In genomic region chr16:49454426-49455180, GRCh38 we compare ENCODE assay signal across 17 cellular contexts.
"Had no signal": no experiment of that assay in that cellular context is flagged by ENCODE, and none has a peak within 500 bp of the region (broad histone marks: within the 10 kb centered on the region; RNA-seq: fewer than 3 reads in every experiment).

No MANE protein-coding gene starts in this region.

- H3K27ac Mint-ChIP-seq: activated B cell treated with CpG ODN at 0.5 μM for 24 hours; activated CD4-positive, alpha-beta T cell treated with anti-CD3 and anti-CD28 coated beads, Interleukin-2, amount 10 ng/mL, durations not matched to agents 7 days and 5 days; activated naive CD4-positive, alpha-beta T cell treated with anti-CD3 and anti-CD28 coated beads, Interleukin-2, amount 50 U/mL, for 72 hours; dendritic cell treated with granulocyte-macrophage colony-stimulating factor and Interleukin-4, amounts not matched to agents 40 ng/mL and 50 ng/mL, for 4 days; effector memory CD8-positive, alpha-beta T cell; stimulated activated effector memory CD8-positive, alpha-beta T cell treated with anti-CD3 and anti-CD28 coated beads, Interleukin-12 subunit alpha, Interleukin-12 subunit beta, amount 100 ng/mL, for 72 hours; T-helper 2 cell treated with Interferon-gamma antibody and Interleukin-4, amounts not matched to agents 5 μg/mL and 100 μg/mL, for 36 hours had no signal

- H3K27me3 Mint-ChIP-seq: activated CD4-positive, alpha-beta T cell treated with anti-CD3 and anti-CD28 coated beads, Interleukin-2, amount 10 ng/mL, durations not matched to agents 7 days and 5 days had no signal

- H3K4me1 ChIP-seq: body of pancreas, gastrocnemius medialis, lower lobe of right lung, transverse colon had no signal

- H3K9me3 ChIP-seq: body of pancreas, gastrocnemius medialis, heart left ventricle, lower lobe of right lung, ovary, transverse colon had no signal

- DNase-seq: activated B cell treated with CpG ODN at 0.5 μM for 24 hours; activated CD4-positive, alpha-beta T cell treated with anti-CD3 and anti-CD28 coated beads, Interleukin-2, amount 10 ng/mL, durations not matched to agents 7 days and 5 days; amygdala; body of pancreas; effector memory CD8-positive, alpha-beta T cell; gastrocnemius medialis; heart left ventricle; left cardiac atrium; lower lobe of right lung; midbrain; ovary; transverse colon had no signal

- H3K4me3 ChIP-seq: body of pancreas, gastrocnemius medialis, heart left ventricle, lower lobe of right lung, ovary, transverse colon had no signal

- H3K4me3 Mint-ChIP-seq: activated B cell treated with CpG ODN at 0.5 μM for 24 hours; activated CD4-positive, alpha-beta T cell treated with anti-CD3 and anti-CD28 coated beads, Interleukin-2, amount 10 ng/mL, durations not matched to agents 7 days and 5 days; central memory CD8-positive, alpha-beta T cell; dendritic cell treated with granulocyte-macrophage colony-stimulating factor and Interleukin-4, amounts not matched to agents 40 ng/mL and 50 ng/mL, for 4 days; effector memory CD8-positive, alpha-beta T cell; stimulated activated effector memory CD8-positive, alpha-beta T cell treated with anti-CD3 and anti-CD28 coated beads, Interleukin-12 subunit alpha, Interleukin-12 subunit beta, amount 100 ng/mL, for 72 hours; T-helper 2 cell treated with Interferon-gamma antibody and Interleukin-4, amounts not matched to agents 5 μg/mL and 100 μg/mL, for 36 hours had no signal

- H3K4me1 Mint-ChIP-seq: activated B cell treated with CpG ODN at 0.5 μM for 24 hours; activated CD4-positive, alpha-beta T cell treated with anti-CD3 and anti-CD28 coated beads, Interleukin-2, amount 10 ng/mL, durations not matched to agents 7 days and 5 days; central memory CD8-positive, alpha-beta T cell; stimulated activated effector memory CD8-positive, alpha-beta T cell treated with anti-CD3 and anti-CD28 coated beads, Interleukin-12 subunit alpha, Interleukin-12 subunit beta, amount 100 ng/mL, for 72 hours had no signal

- H3K27ac ChIP-seq: body of pancreas, gastrocnemius medialis, heart left ventricle, lower lobe of right lung, ovary, transverse colon had no signal

- H3K9me3 Mint-ChIP-seq: activated B cell treated with CpG ODN at 0.5 μM for 24 hours; activated CD4-positive, alpha-beta T cell treated with anti-CD3 and anti-CD28 coated beads, Interleukin-2, amount 10 ng/mL, durations not matched to agents 7 days and 5 days; activated naive CD4-positive, alpha-beta T cell treated with anti-CD3 and anti-CD28 coated beads, Interleukin-2, amount 50 U/mL, for 72 hours; central memory CD8-positive, alpha-beta T cell; dendritic cell treated with granulocyte-macrophage colony-stimulating factor and Interleukin-4, amounts not matched to agents 40 ng/mL and 50 ng/mL, for 4 days; effector memory CD8-positive, alpha-beta T cell; stimulated activated effector memory CD8-positive, alpha-beta T cell treated with anti-CD3 and anti-CD28 coated beads, Interleukin-12 subunit alpha, Interleukin-12 subunit beta, amount 100 ng/mL, for 72 hours; T-helper 2 cell treated with Interferon-gamma antibody and Interleukin-4, amounts not matched to agents 5 μg/mL and 100 μg/mL, for 36 hours had no signal

- ATAC-seq: activated naive CD4-positive, alpha-beta T cell treated with anti-CD3 and anti-CD28 coated beads, Interleukin-2, amount 50 U/mL, for 72 hours; body of pancreas; effector memory CD8-positive, alpha-beta T cell; gastrocnemius medialis; heart left ventricle; left cardiac atrium; lower lobe of right lung; stimulated activated effector memory CD8-positive, alpha-beta T cell treated with anti-CD3 and anti-CD28 coated beads, Interleukin-12 subunit alpha, Interleukin-12 subunit beta, amount 100 ng/mL, for 72 hours had no signal

- H3K36me3 Mint-ChIP-seq: activated naive CD4-positive, alpha-beta T cell treated with anti-CD3 and anti-CD28 coated beads, Interleukin-2, amount 50 U/mL, for 72 hours; stimulated activated effector memory CD8-positive, alpha-beta T cell treated with anti-CD3 and anti-CD28 coated beads, Interleukin-12 subunit alpha, Interleukin-12 subunit beta, amount 100 ng/mL, for 72 hours had no signal

- H3K27me3 ChIP-seq: body of pancreas, gastrocnemius medialis, ovary had no signal

- H3K36me3 ChIP-seq: gastrocnemius medialis, heart left ventricle, lower lobe of right lung, ovary, transverse colon had no signal
